Comparison of ENCODE assay signal across 2 cellular contexts in genomic region chrX:155888139-155888538, GRCh38.
TF ChIP-seq lines count a peak whose summit lies in the region.

No MANE protein-coding gene starts in this region.

TF ChIP-seq in GM23338, 12 proteins besides CTCF, POLR2A, EP300 and RAD21 (continued from another document):
- TF ChIP-seq REST (IDR thresholded peaks at IDR 0.05; ENCODE audit: unreplicated experiment), result no peak
- TF ChIP-seq ZNF114 (CRISPR knock-in tag; IDR thresholded peaks at IDR 0.05), result no peak
- no peak for TF ChIP-seq ZNF462 (CRISPR knock-in tag; IDR thresholded peaks at IDR 0.05)
- no peak for TF ChIP-seq NANOG (IDR thresholded peaks at IDR 0.05; ENCODE audit: borderline replicate concordance)
- no peak for TF ChIP-seq POLR2AphosphoS5 (IDR thresholded peaks at IDR 0.05; ENCODE audit: low read depth)
- TF ChIP-seq EZH2 (IDR thresholded peaks at IDR 0.05; ENCODE audit: low read depth, unreplicated experiment), result no peak
- TF ChIP-seq STAT1 (IDR thresholded peaks at IDR 0.05; ENCODE audit: unreplicated experiment), result no peak
- no peak for TF ChIP-seq EZH2phosphoT487 (IDR thresholded peaks at IDR 0.05; ENCODE audit: unreplicated experiment)
- TF ChIP-seq ZNF331 (CRISPR knock-in tag; IDR thresholded peaks at IDR 0.05; ENCODE audit: low read depth), result no peak
- TF ChIP-seq CREB1 (CRISPR knock-in tag; IDR thresholded peaks at IDR 0.05; ENCODE audit: low read depth), result no peak
- no peak for TF ChIP-seq ETS1 (IDR thresholded peaks at IDR 0.05)

TF ChIP-seq in H1, 55 proteins besides CTCF, POLR2A, EP300 and RAD21 (continued from another document):
- TF ChIP-seq CBX5 (IDR thresholded peaks at IDR 0.05; ENCODE audit: low read depth, low read length) (no peak), NANOG (IDR thresholded peaks at IDR 0.05; ENCODE audit: insufficient read depth, low read depth, low read length, poor library complexity, severe bottlenecking) (no peak)
